Comparison of ENCODE assay signal across 8 cellular contexts in genomic region chrX:109732319-109732779, GRCh38. TPM values are rescaled to one million over a fixed set of nuclear protein-coding genes. Genes with fewer than 3 reads are reported as not detected.
A peak's percentile ranks its signal among the peaks of the same experiment; 100 is the strongest.
DNase-seq lines count a peak whose midpoint lies in the region; ATAC-seq lines count a peak whose summit lies in the region.

No MANE protein-coding gene starts in this region.

- H3K9me3 Mint-ChIP-seq in activated naive CD4-positive, alpha-beta T cell treated with anti-CD3 and anti-CD28 coated beads, Interleukin-2, amount 50 U/mL, for 24 hours = no peaks in the 10 kb centered on the region

- peak overlapping the region; percentile 99 for H3K4me3 Mint-ChIP-seq in activated naive CD4-positive, alpha-beta T cell treated with anti-CD3 and anti-CD28 coated beads, Interleukin-2, amount 50 U/mL, for 24 hours

- H3K36me3 Mint-ChIP-seq in activated naive CD4-positive, alpha-beta T cell treated with anti-CD3 and anti-CD28 coated beads, Interleukin-2, amount 50 U/mL, for 24 hours = peaks cover 7% of the 10 kb centered on the region

- no peaks in the 10 kb centered on the region for H3K27me3 Mint-ChIP-seq in activated naive CD4-positive, alpha-beta T cell treated with anti-CD3 and anti-CD28 coated beads, Interleukin-2, amount 50 U/mL, for 24 hours

- peak overlapping the region; percentile 100 for H3K27ac Mint-ChIP-seq in activated naive CD4-positive, alpha-beta T cell treated with anti-CD3 and anti-CD28 coated beads, Interleukin-2, amount 50 U/mL, for 24 hours

- DNase-seq in NCI-H748 (lab: John Stamatoyannopoulos, UW; ENCODE audit: unreplicated experiment) (peak; percentile 40), NCI-H748 treated with DMSO at 0.1 percent for 48 hours (lab: John Stamatoyannopoulos, UW) (no peak), NOMO-1 treated with DMSO at 0.1 percent for 48 hours (lab: John Stamatoyannopoulos, UW; ENCODE audit: unreplicated experiment) (peak; percentile 34), left cardiac atrium (no peak), renal cortical epithelial cell (ENCODE audit: low read depth) (peak; percentile 25), COLO829 (ENCODE audit: low spot score) (no peak)

- H3K4me1 Mint-ChIP-seq in activated naive CD4-positive, alpha-beta T cell treated with anti-CD3 and anti-CD28 coated beads, Interleukin-2, amount 50 U/mL, for 24 hours = peaks cover 37% of the 10 kb centered on the region

- intact Hi-C loops in left cardiac atrium (cut with DNase I) = no loop called here

- ATAC-seq in HG02763 (IDR thresholded peaks at IDR 0.05; ENCODE audit: unreplicated experiment) = peak; percentile 30
- ATAC-seq in left cardiac atrium = peak; percentile 13 to 59

RNA-seq across cellular contexts. Expression of gene ACSL4, which starts 0.7 kb away (rescaled TPM):
- total RNA-seq in left cardiac atrium = 10 to 100 TPM; 34.8 to 69.2 TPM
- total RNA-seq in renal cortical epithelial cell = 215 and 236 TPM in 2 replicates

Comparison
In these comparisons a context has a peak if more than half of its experiments do, and no peak if none do; other contexts are left out.
1. DNase-seq: peak in NCI-H748 (single experiment), NOMO-1 treated with DMSO at 0.1 percent for 48 hours (single experiment) and renal cortical epithelial cell (single experiment); none in NCI-H748 treated with DMSO at 0.1 percent for 48 hours (single experiment), left cardiac atrium (single experiment) and COLO829 (single experiment).